Comparison of ENCODE assay signal across 13 cellular contexts in genomic region chr9:123548749-123549545, GRCh38.
DNase-seq lines count a peak whose midpoint lies in the region; ATAC-seq, FAIRE-seq and TF ChIP-seq lines count a peak whose summit lies in the region.
"Had no signal": no experiment of that assay in that cellular context is flagged by ENCODE, and none has a peak within 500 bp of the region (broad histone marks: within the 10 kb centered on the region; RNA-seq: fewer than 3 reads in every experiment).

No MANE protein-coding gene starts in this region.

- TF ChIP-seq RAD21 in K562 (CRISPR knock-in tag; conservative IDR thresholded peaks at IDR 0.05 in 1 of 2, IDR thresholded peaks at IDR 0.05 in 1 of 2), result peak in 1 of 2 experiments; percentile 44; a peak in 1 of 4 replicates

- H3K27ac ChIP-seq in K562 (ENCODE audit: extremely low read depth, low read depth, low read length) (no peak overlapping the region), breast epithelium (no peak overlapping the region)

- no peaks in the 10 kb centered on the region for H3K79me2 ChIP-seq in K562 (ENCODE audit: control insufficient read depth, insufficient read depth, low read length)

- no peak overlapping the region for H3K9ac ChIP-seq in K562 (ENCODE audit: insufficient read depth in 1 of 2, low read depth in 2 of 2, low read length in 2 of 2)

- intact Hi-C loops in K562 (cut with micrococcal nuclease), result loop anchor here (10.0 kb wide), 2 partner anchors 136 to 406 kb away; no protein-coding TSS in a partner anchor
- intact Hi-C loops in breast epithelium (cut with DNase I; ENCODE audit: low total_unique reads), result no loop called here

- peak in 1 of 3 experiments; percentile 1; a peak in 1 of 6 replicates for TF ChIP-seq CTCF in K562 (IDR thresholded peaks at IDR 0.05 in 2 of 3, conservative IDR thresholded peaks at IDR 0.05 in 1 of 3; ENCODE audit: insufficient read depth in 2 of 3, low read depth in 1 of 3, low read length in 3 of 3)
- TF ChIP-seq CTCF in breast epithelium (IDR thresholded peaks at IDR 0.05), result no peak

- H3K36me3 ChIP-seq in K562 (ENCODE audit: control insufficient read depth, insufficient read depth, low read length) (no peaks in the 10 kb centered on the region), breast epithelium (no peaks in the 10 kb centered on the region)

- in situ Hi-C loops in K562 (cut with MboI), result loop anchor here (5.0 to 25.0 kb wide), 2 partner anchors 488 to 763 kb away; no protein-coding TSS in a partner anchor

- ATAC-seq in K562 (peak; percentile 70), HG03039 (IDR thresholded peaks at IDR 0.05; ENCODE audit: unreplicated experiment) (no peak)
- ATAC-seq: PC-3 had no signal

- H3K4me3 ChIP-seq in K562, result no peak overlapping the region
- H3K4me3 ChIP-seq in breast epithelium, result no peak overlapping the region

- H3K9me3 ChIP-seq in K562 (replicated peaks; ENCODE audit: control insufficient read depth, insufficient read depth, low read depth, low read length) (no peaks in the 10 kb centered on the region), breast epithelium (no peaks in the 10 kb centered on the region)

- no peak for FAIRE-seq in K562 (lab: Jason Lieb, UNC)

- no peaks in the 10 kb centered on the region for H3K27me3 ChIP-seq in K562 (ENCODE audit: control insufficient read depth in 2 of 2, insufficient read depth in 2 of 2, low read length in 2 of 2)
- no peaks in the 10 kb centered on the region for H3K27me3 ChIP-seq in breast epithelium

- WGBS in K562 (ENCODE audit: insufficient coverage, low coverage, missing lambda C conversion rate), result 30% methylated on average over 9 of the region's 9 CpGs

- no TSS peak for BruUV-seq in K562 (replicated peaks; lab: Mats Ljungman, UMichigan)

- DNase-seq in GDM1 (lab: John Stamatoyannopoulos, UW), result peak; percentile 52
- peak; percentile 81 for DNase-seq in SIG-M5 treated with dmso at 0.1 percent for 504 hours (lab: John Stamatoyannopoulos, UW; ENCODE audit: unreplicated experiment)
- DNase-seq in K562 (ENCODE audit: extremely low read depth in 1 of 4, low spot score in 3 of 4), result peak in 3 of 4 experiments; percentile 13 to 54 (median 27)
- DNase-seq in stimulated activated CD4-positive, alpha-beta T cell treated with anti-CD3 and anti-CD28 coated beads, Interleukin-1b, Interleukin-23, amount 100 ng/mL, for 24 hours (ENCODE audit: low read depth in 4 of 4, low spot score in 1 of 4), result peak; percentile 9 to 67 (median 38)
- DNase-seq in breast epithelium (ENCODE audit: low spot score in 2 of 2), result no peak
- DNase-seq in DMS 273 treated with DMSO at 0.1 percent for 48 hours (lab: John Stamatoyannopoulos, UW), result no peak
- no peak for DNase-seq in H4 (ENCODE audit: low spot score)
- DNase-seq: cortex of kidney, GOT3, naive B cell, NCI-H1105 treated with DMSO at 0.1 percent for 48 hours, PC-3 had no signal

- H3K4me2 ChIP-seq in K562 (ENCODE audit: insufficient read depth, low read length), result no peak overlapping the region

- 0 out of 2 replicates have a peak, but pooled peaks cover 5% of the 10 kb centered on the region for H4K20me1 ChIP-seq in K562 (replicated peaks; ENCODE audit: control insufficient read depth, insufficient read depth, low read length)

- no peak overlapping the region for H2AFZ ChIP-seq in K562 (ENCODE audit: low read depth, low read length)

- no peak for TF ChIP-seq POLR2A in K562 (conservative IDR thresholded peaks at IDR 0.05)
- TF ChIP-seq POLR2A in breast epithelium (IDR thresholded peaks at IDR 0.05), result no peak

- POLR2A ChIA-PET in K562 (lab: Yijun Ruan, JAX), result no interaction called here

- H3K4me1 ChIP-seq in K562 (replicated peaks in 1 of 2; ENCODE audit: control insufficient read depth in 2 of 2, insufficient read depth in 2 of 2, low read length in 2 of 2), result peaks cover 9 to 16% of the 10 kb centered on the region in 2 experiments; a peak in 4 of 5 replicates
- no peaks in the 10 kb centered on the region for H3K4me1 ChIP-seq in breast epithelium

- H3K9me1 ChIP-seq in K562 (ENCODE audit: control insufficient read depth, insufficient read depth, low read length), result no peaks in the 10 kb centered on the region

- CTCF ChIA-PET in K562 (lab: Yijun Ruan, JAX; ENCODE audit: low intra/inter-chr PET ratio), result no interaction called here

- TF ChIP-seq EP300 in K562 (IDR thresholded peaks at IDR 0.05; ENCODE audit: low read length), result no peak

TF ChIP-seq in K562, 482 proteins besides CTCF, POLR2A, EP300 and RAD21 (continues in another document):
- TF ChIP-seq ZNF175 (CRISPR knock-in tag; IDR thresholded peaks at IDR 0.05; ENCODE audit: low read depth) (peak; percentile 49; the same call in 1 of the 2 replicates), RAD51 (IDR thresholded peaks at IDR 0.05; ENCODE audit: borderline replicate concordance, low read depth) (no peak), GTF2E2 (tag; IDR thresholded peaks at IDR 0.05) (no peak), ZNF695 (CRISPR knock-in tag; IDR thresholded peaks at IDR 0.05) (no peak), KDM1A (IDR thresholded peaks at IDR 0.05) (peak in 1 of 2 experiments; percentile 21; a peak in 1 of 4 replicates), ZC3H11A (IDR thresholded peaks at IDR 0.05; ENCODE audit: low read depth, low read length) (0 out of 2 replicates have a peak, but pooled peaks have one; percentile 12), SMARCA4 (IDR thresholded peaks at IDR 0.05) (peak; percentile 28; the same call in 1 of the 2 replicates), GATA2 (CRISPR knock-in tag; IDR thresholded peaks at IDR 0.05) (peak; percentile 91), ETV6 (IDR thresholded peaks at IDR 0.05; ENCODE audit: borderline replicate concordance in 1 of 2, low read depth in 2 of 2, low read length in 1 of 2) (0 out of 4 replicates have a peak, but pooled peaks of 1 of the 2 experiments have one; percentile 40), ETV6 (CRISPR knock-in tag; IDR thresholded peaks at IDR 0.05; ENCODE audit: borderline replicate concordance) (no peak), SPI1 (IDR thresholded peaks at IDR 0.05; ENCODE audit: borderline replicate concordance, low read depth, low read length) (peak; percentile 49; the same call in 1 of the 2 replicates), SREBF1 (IDR thresholded peaks at IDR 0.05; ENCODE audit: borderline replicate concordance, low read depth, low read length) (no peak), FOXA3 (CRISPR knock-in tag; conservative IDR thresholded peaks at IDR 0.05 in 1 of 2, IDR thresholded peaks at IDR 0.05 in 1 of 2) (peak in 1 of 2 experiments; percentile 52; a peak in 1 of 4 replicates), RCOR1 (IDR thresholded peaks at IDR 0.05; ENCODE audit: borderline replicate concordance in 1 of 2, low read depth in 2 of 2, low read length in 2 of 2) (peak in 1 of 2 experiments; percentile 78; a peak in 1 of 4 replicates), IFI16 (CRISPR knock-in tag; IDR thresholded peaks at IDR 0.05) (no peak), ATF3 (IDR thresholded peaks at IDR 0.05) (no peak), ATF3 (CRISPR knock-in tag; conservative IDR thresholded peaks at IDR 0.05) (no peak), TCF3 (CRISPR knock-in tag; IDR thresholded peaks at IDR 0.05) (peak; percentile 50), CTBP1 (IDR thresholded peaks at IDR 0.05; ENCODE audit: borderline replicate concordance) (peak; percentile 91; the same call in 1 of the 2 replicates), SMARCE1 (IDR thresholded peaks at IDR 0.05) (peak; percentile 76; the same call in 1 of the 2 replicates), SAFB2 (IDR thresholded peaks at IDR 0.05; ENCODE audit: borderline replicate concordance, low read depth, low read length, severe bottlenecking) (no peak), ARID1B (IDR thresholded peaks at IDR 0.05) (peak; percentile 62), MEF2A (IDR thresholded peaks at IDR 0.05; ENCODE audit: control insufficient read depth, low read depth, low read length) (peak; percentile 55; the same call in 1 of the 2 replicates), MEF2D (tag; conservative IDR thresholded peaks at IDR 0.05; ENCODE audit: low read depth) (0 out of 2 replicates have a peak, but pooled peaks have one; percentile 65), BRD9 (IDR thresholded peaks at IDR 0.05; ENCODE audit: low read depth, partially characterized antibody) (no peak), KLF10 (CRISPR knock-in tag; IDR thresholded peaks at IDR 0.05) (no peak), HLTF (IDR thresholded peaks at IDR 0.05) (no peak), TEAD4 (IDR thresholded peaks at IDR 0.05; ENCODE audit: low read length) (0 out of 2 replicates have a peak, but pooled peaks have one; percentile 25), TEAD4 (CRISPR knock-in tag; IDR thresholded peaks at IDR 0.05; ENCODE audit: borderline replicate concordance) (no peak), JUND (IDR thresholded peaks at IDR 0.05; ENCODE audit: borderline replicate concordance, low read depth, low read length) (peak; percentile 34; the same call in 1 of the 2 replicates), JUND (tag; IDR thresholded peaks at IDR 0.05; ENCODE audit: borderline replicate concordance, low read depth, low read length) (no peak; the same call in 2 of the 3 replicates), ZNF12 (CRISPR knock-in tag; IDR thresholded peaks at IDR 0.05) (peak; percentile 90), JUN (IDR thresholded peaks at IDR 0.05; ENCODE audit: borderline replicate concordance, low read depth, low read length) (peak; percentile 10; the same call in 1 of the 2 replicates), JUN (CRISPR knock-in tag; IDR thresholded peaks at IDR 0.05; ENCODE audit: borderline replicate concordance) (no peak), HES1 (IDR thresholded peaks at IDR 0.05; ENCODE audit: low read depth) (no peak), FOSL1 (tag; conservative IDR thresholded peaks at IDR 0.05) (peak; percentile 46; the same call in 1 of the 2 replicates)

Comparison
In these comparisons a context has a peak if more than half of its experiments do, and no peak if none do; other contexts are left out.
1. DNase-seq: peak in GDM1 (single experiment), SIG-M5 treated with dmso at 0.1 percent for 504 hours (single experiment), K562 (3 of 4) and stimulated activated CD4-positive, alpha-beta T cell treated with anti-CD3 and anti-CD28 coated beads, Interleukin-1b, Interleukin-23, amount 100 ng/mL, for 24 hours (4 of 4); none in breast epithelium (0 of 2), DMS 273 treated with DMSO at 0.1 percent for 48 hours (single experiment) and H4 (single experiment).